ENCODE assay signal across 12 cellular contexts in the genomic region with DNA sequence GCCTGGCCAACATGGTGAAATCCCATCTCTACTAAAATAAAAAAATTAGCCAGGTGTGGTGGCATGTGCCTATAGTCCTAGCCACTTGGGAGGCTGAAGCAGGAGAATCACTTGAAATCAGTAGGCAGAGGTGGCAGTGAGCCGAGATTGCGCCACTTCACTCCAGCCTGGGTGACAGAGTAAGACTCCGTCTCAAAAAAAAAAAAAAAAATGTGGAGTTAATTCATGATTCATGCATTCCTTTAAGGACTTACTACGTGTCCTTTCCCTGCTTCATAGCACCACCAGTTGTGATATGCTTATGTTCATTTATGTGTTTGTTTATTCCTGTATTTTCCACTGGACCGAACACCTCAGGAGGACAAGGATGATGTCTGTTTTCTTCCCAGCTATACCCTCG. TPM values are rescaled to one million over a fixed set of nuclear protein-coding genes. Genes with fewer than 3 reads are reported as not detected.
DNase-seq lines count a peak whose midpoint lies in the region; ATAC-seq and TF ChIP-seq lines count a peak whose summit lies in the region.
"Had no signal": no experiment of that assay in that cellular context is flagged by ENCODE, and none has a peak within 500 bp of the region (broad histone marks: within the 10 kb centered on the region; RNA-seq: fewer than 3 reads in every experiment).

No MANE protein-coding gene starts in this region.

- H4K20me1 ChIP-seq in IMR-90 (ENCODE audit: insufficient read depth, low read length), result no peaks in the 10 kb centered on the region

- peak overlapping the region; percentile 9 for H4K5ac ChIP-seq in IMR-90 (ENCODE audit: low read depth, low read length)

- peak overlapping the region; percentile 56 for H2AK9ac ChIP-seq in IMR-90 (replicated peaks; ENCODE audit: low read depth, low read length, poor library complexity)

- H3K9me3 ChIP-seq in IMR-90 (ENCODE audit: control insufficient read depth, insufficient read depth, low read length) (no peaks in the 10 kb centered on the region), muscle layer of colon (ENCODE audit: low read length) (no peaks in the 10 kb centered on the region), ovary (no peaks in the 10 kb centered on the region)

- H3K27me3 ChIP-seq in IMR-90 (ENCODE audit: control insufficient read depth, insufficient read depth, low read length), result peaks cover 4% of the 10 kb centered on the region
- H3K27me3 ChIP-seq in muscle layer of colon (ENCODE audit: control insufficient read depth in 1 of 2, insufficient read depth in 2 of 2, low read length in 2 of 2), result no peaks in the 10 kb centered on the region
- no peaks in the 10 kb centered on the region for H3K27me3 ChIP-seq in ovary

- H4K91ac ChIP-seq in IMR-90 (ENCODE audit: insufficient read depth, low read depth, low read length), result 0 out of 2 replicates have a peak overlapping the region, but pooled peaks have one; percentile 79

- H3K23ac ChIP-seq in IMR-90 (ENCODE audit: low read depth, low read length), result no peak overlapping the region

- H2BK20ac ChIP-seq in IMR-90 (ENCODE audit: low read depth, low read length), result peak overlapping the region; percentile 79; the same call in 1 of the 2 replicates

- peak overlapping the region; percentile 35 for H2BK5ac ChIP-seq in IMR-90 (ENCODE audit: low read depth, low read length, poor library complexity, severe bottlenecking)

- H3K9me3 Mint-ChIP-seq in chondrocyte (ENCODE audit: low read depth), result peaks cover 2% of the 10 kb centered on the region

- H2AK5ac ChIP-seq in IMR-90 (ENCODE audit: low read depth, low read length), result peak overlapping the region; percentile 20

- H2BK15ac ChIP-seq in IMR-90 (ENCODE audit: low read depth, low read length), result peak overlapping the region; percentile 82; the same call in 2 of the 3 replicates

- in situ Hi-C loops in IMR-90 (cut with MboI; ENCODE audit: low sequenced_read_pairs), result no loop called here

- TF ChIP-seq RAD21 in IMR-90 (IDR thresholded peaks at IDR 0.05; ENCODE audit: low read length), result no peak

- TF ChIP-seq POLR2A in IMR-90 (IDR thresholded peaks at IDR 0.05; ENCODE audit: low read depth, low read length) (no peak), ovary (IDR thresholded peaks at IDR 0.05) (no peak)

- no peaks in the 10 kb centered on the region for H3K27me3 Mint-ChIP-seq in chondrocyte (ENCODE audit: low read depth)

- H3K14ac ChIP-seq in IMR-90 (replicated peaks; ENCODE audit: low read depth, low read length), result peak overlapping the region; percentile 4; the same call in 1 of the 2 replicates

- no peak overlapping the region for H3K4me2 ChIP-seq in IMR-90 (ENCODE audit: low read depth, low read length)

- POLR2A ChIA-PET in IMR-90 (lab: Charles Lee; ENCODE audit: unreplicated experiment), result no interaction called here

- intact Hi-C loops in IMR-90 (cut with micrococcal nuclease) (no loop called here), ovary (cut with DNase I) (no loop called here)

- peaks cover 19% of the 10 kb centered on the region for H3K4me1 ChIP-seq in IMR-90 (ENCODE audit: control insufficient read depth, insufficient read depth, low read length)
- peaks cover 56% of the 10 kb centered on the region for H3K4me1 ChIP-seq in muscle layer of colon (ENCODE audit: insufficient read depth, low read length)
- H3K4me1 ChIP-seq in ovary (ENCODE audit: insufficient read depth), result peaks cover 36% of the 10 kb centered on the region

- H4K8ac ChIP-seq in IMR-90 (ENCODE audit: low read depth in 2 of 2, low read length in 2 of 2), result peak overlapping the region in 1 of 2 experiments; percentile 31; a peak in 1 of 4 replicates

- H2BK120ac ChIP-seq in IMR-90 (ENCODE audit: low read depth, low read length), result peak overlapping the region; percentile 82; the same call in 1 of the 2 replicates

- H3K9ac ChIP-seq in IMR-90 (ENCODE audit: low read depth, low read length) (no peak overlapping the region), muscle layer of colon (ENCODE audit: low read length) (no peak overlapping the region)

- H3K4me1 Mint-ChIP-seq in chondrocyte (ENCODE audit: low read depth), result peaks cover 58% of the 10 kb centered on the region

- H3K18ac ChIP-seq in IMR-90 (ENCODE audit: low read depth, low read length), result peak overlapping the region; percentile 1; the same call in 1 of the 2 replicates

- H3K9me1 ChIP-seq in IMR-90 (ENCODE audit: insufficient read depth, low read length), result peaks cover 6% of the 10 kb centered on the region

- ATAC-seq in IMR-90 (ENCODE audit: low read depth), result peak; percentile 53
- no peak for ATAC-seq in GM21576 (IDR thresholded peaks at IDR 0.05; ENCODE audit: unreplicated experiment)
- no peak for ATAC-seq in GM21619 (IDR thresholded peaks at IDR 0.05; ENCODE audit: unreplicated experiment)

- H3K79me1 ChIP-seq in IMR-90 (ENCODE audit: low read depth in 1 of 2, low read length in 2 of 2), result no peaks in the 10 kb centered on the region

- H3K27ac ChIP-seq in IMR-90 (ENCODE audit: insufficient read depth, low read length) (peak overlapping the region; percentile 22; the same call in 1 of the 2 replicates), muscle layer of colon (ENCODE audit: low read depth, low read length) (peak overlapping the region; percentile 86), ovary (peak overlapping the region in 1 of 2 donors; percentile 88)

- dilution Hi-C loops in IMR-90 (cut with HindIII; ENCODE audit: low sequenced_read_pairs, unreplicated experiment), result no loop called here

- no peak overlapping the region for H3K4me3 Mint-ChIP-seq in chondrocyte (ENCODE audit: unreplicated experiment)

- no peak overlapping the region for H3K4me3 ChIP-seq in IMR-90 (ENCODE audit: insufficient read depth, low read depth, low read length)
- no peak overlapping the region for H3K4me3 ChIP-seq in muscle layer of colon (ENCODE audit: low read depth in 1 of 2, low read length in 2 of 2)
- H3K4me3 ChIP-seq in ovary, result no peak overlapping the region

- H3K4ac ChIP-seq in IMR-90 (ENCODE audit: low read depth, low read length), result peak overlapping the region; percentile 58

- CTCF ChIA-PET in IMR-90 (lab: Yijun Ruan, JAX), result no interaction called here

- H3K36me3 ChIP-seq in IMR-90 (ENCODE audit: control insufficient read depth, insufficient read depth, low read length) (no peaks in the 10 kb centered on the region), muscle layer of colon (ENCODE audit: insufficient read depth, low read length) (no peaks in the 10 kb centered on the region), ovary (no peaks in the 10 kb centered on the region)

- no peak for TF ChIP-seq EP300 in ovary (IDR thresholded peaks at IDR 0.05)

- H2AFZ ChIP-seq in IMR-90 (replicated peaks; ENCODE audit: low read length, poor library complexity), result peak overlapping the region; percentile 81

- TF ChIP-seq CTCF in IMR-90 (conservative IDR thresholded peaks at IDR 0.05; ENCODE audit: low read depth, low read length), result no peak
- TF ChIP-seq CTCF in chondrocyte (IDR thresholded peaks at IDR 0.05), result no peak
- no peak for TF ChIP-seq CTCF in ovary (IDR thresholded peaks at IDR 0.05)

- no CpG with 5 or more reads among the region's 6 CpGs for WGBS in IMR-90 (ENCODE audit: extremely low coverage in 2 of 2, insufficient read length in 1 of 2), 2 experiments
- 67 to 83% (median 75%) methylated on average over 6 of the region's 6 CpGs for WGBS in ovary, 3 donors

- DNase-seq in A172 (ENCODE audit: low spot score), result peak; percentile 80
- peak; percentile 79 for DNase-seq in IMR-90
- DNase-seq in chondrocyte (ENCODE audit: low spot score), result no peak
- no peak for DNase-seq in nucleus accumbens (lab: John Stamatoyannopoulos, UW)
- DNase-seq in ovary, result no peak
- DNase-seq: AML-193, dermis blood vessel endothelial cell, NCI-H187, occipital lobe had no signal

- H3K36me3 Mint-ChIP-seq in chondrocyte (ENCODE audit: low read depth), result no peaks in the 10 kb centered on the region

- H3K56ac ChIP-seq in IMR-90 (ENCODE audit: extremely low read depth, insufficient read depth, low read length), result no peak overlapping the region

- peak overlapping the region; percentile 96 for H3K27ac Mint-ChIP-seq in chondrocyte (ENCODE audit: unreplicated experiment)

- BruUV-seq in IMR-90 (replicated peaks; lab: Mats Ljungman, UMichigan), result no TSS peak

TF ChIP-seq in IMR-90, 13 proteins besides CTCF, POLR2A, EP300 and RAD21 (continues in another document):
- TF ChIP-seq, protein P1, sequence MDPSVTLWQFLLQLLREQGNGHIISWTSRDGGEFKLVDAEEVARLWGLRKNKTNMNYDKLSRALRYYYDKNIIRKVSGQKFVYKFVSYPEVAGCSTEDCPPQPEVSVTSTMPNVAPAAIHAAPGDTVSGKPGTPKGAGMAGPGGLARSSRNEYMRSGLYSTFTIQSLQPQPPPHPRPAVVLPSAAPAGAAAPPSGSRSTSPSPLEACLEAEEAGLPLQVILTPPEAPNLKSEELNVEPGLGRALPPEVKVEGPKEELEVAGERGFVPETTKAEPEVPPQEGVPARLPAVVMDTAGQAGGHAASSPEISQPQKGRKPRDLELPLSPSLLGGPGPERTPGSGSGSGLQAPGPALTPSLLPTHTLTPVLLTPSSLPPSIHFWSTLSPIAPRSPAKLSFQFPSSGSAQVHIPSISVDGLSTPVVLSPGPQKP (IDR thresholded peaks at IDR 0.05; ENCODE audit: borderline replicate concordance, low read depth, low read length), result no peak
- TF ChIP-seq MAZ (IDR thresholded peaks at IDR 0.05; ENCODE audit: borderline replicate concordance, low read depth, low read length) (no peak), USF2 (IDR thresholded peaks at IDR 0.05; ENCODE audit: low read depth, low read length) (no peak)

RNA-seq across cellular contexts. Expression of gene PRELP, which starts 12.7 kb away (rescaled TPM):
- total RNA-seq in A172 (2014; rRNA removed; shearing (Covaris generic)), result 0.07 TPM in 1 of 2 replicates, not detected in the other
- under 0.01 TPM in 1 of 2 replicates, not detected in the other for total RNA-seq in IMR-90 (2012; rRNA removed)
- polyA plus RNA-seq in IMR-90 (2012; rRNA removed), result 0.47 and 0.56 TPM in 2 replicates
- 0.25 and 0.69 TPM in 2 replicates for polyA plus RNA-seq in IMR-90 (2012; cell fraction: cytosol; rRNA removed)
- polyA plus RNA-seq in IMR-90 (2012; cell fraction: nucleus; rRNA removed; ENCODE audit: low replicate concordance), result 0.14 and 0.26 TPM in 2 replicates
- total RNA-seq in chondrocyte, result 29.5 to 33.7 TPM (median 33.2 TPM) in 3 replicates
- 100 to 1,000 TPM in 3 of 7 donors, 10 to 100 TPM in 4; 40.9 to 185 (median 74.8) TPM for total RNA-seq in ovary
- 100 to 1,000 TPM in 1 of 2 donors, 10 to 100 TPM in 1; 97.8 to 163 TPM for polyA plus RNA-seq in ovary
- total RNA-seq: dermis blood vessel endothelial cell had no signal

RNA-seq across cellular contexts. Expression of gene OPTC, which starts 31.1 kb away (rescaled TPM):
- not detected in 2 replicates for total RNA-seq in A172 (2014; rRNA removed; shearing (Covaris generic))
- total RNA-seq in IMR-90 (2012; rRNA removed) (not detected in 2 replicates), chondrocyte (not detected in 3 replicates), ovary (not detected)
- polyA plus RNA-seq in IMR-90 (2012; rRNA removed) (not detected in 2 replicates), ovary (under 1 TPM in 1 of 2 donors, not detected in 1; 0.08 TPM)
- polyA plus RNA-seq in IMR-90 (2012; cell fraction: cytosol; rRNA removed), result not detected in 2 replicates
- polyA plus RNA-seq in IMR-90 (2012; cell fraction: nucleus; rRNA removed; ENCODE audit: low replicate concordance), result not detected in 2 replicates
- total RNA-seq: dermis blood vessel endothelial cell, occipital lobe had no signal

Comparison
In these comparisons a context has a peak if more than half of its experiments do, and no peak if none do; other contexts are left out.
1. DNase-seq: peak in A172 (single experiment) and IMR-90 (single experiment); none in chondrocyte (single experiment), nucleus accumbens (0 of 56) and ovary (0 of 5).
2. RNA of gene PRELP, which starts 12.7 kb away (total RNA-seq): 40.9 to 185 TPM in ovary and 29.5 to 33.7 TPM in chondrocyte; 0.07 TPM in A172 and under 0.01 TPM in IMR-90; every median in the first group is over 10 times any median in the second.